In genomic region chr6:147078602-147079001, GRCh38 we compare ENCODE assay signal across 32 cellular contexts.
DNase-seq lines count a peak whose midpoint lies in the region; ATAC-seq, FAIRE-seq and TF ChIP-seq lines count a peak whose summit lies in the region.
"Had no signal": no experiment of that assay in that cellular context is flagged by ENCODE, and none has a peak within 500 bp of the region (broad histone marks: within the 10 kb centered on the region; RNA-seq: fewer than 3 reads in every experiment).

No MANE protein-coding gene starts in this region.

- H3K36me3 Mint-ChIP-seq in CD8-positive, alpha-beta T cell: no peaks in the 10 kb centered on the region
- H3K36me3 Mint-ChIP-seq: activated naive CD4-positive, alpha-beta T cell treated with anti-CD3 and anti-CD28 coated beads, Interleukin-2, amount 50 U/mL, for 24 hours; CD4-positive, CD25-positive, alpha-beta regulatory T cell; type B pancreatic cell had no signal

- H3K27me3 Mint-ChIP-seq in CD8-positive, alpha-beta T cell (ENCODE audit: low read depth): no peaks in the 10 kb centered on the region
- H3K27me3 Mint-ChIP-seq: activated naive CD4-positive, alpha-beta T cell treated with anti-CD3 and anti-CD28 coated beads, Interleukin-2, amount 50 U/mL, for 24 hours; naive thymus-derived CD8-positive, alpha-beta T cell; type B pancreatic cell had no signal

- intact Hi-C loops in CD8-positive, alpha-beta T cell (cut with DNase I, micrococcal nuclease): loop anchor here in 1 of 2 experiments (5.0 kb wide), 1 partner anchor 259 kb away; no protein-coding TSS in a partner anchor

- no peak overlapping the region for H3K4me3 Mint-ChIP-seq in CD8-positive, alpha-beta T cell
- H3K4me3 Mint-ChIP-seq: activated naive CD4-positive, alpha-beta T cell treated with anti-CD3 and anti-CD28 coated beads, Interleukin-2, amount 50 U/mL, for 24 hours; CD4-positive, CD25-positive, alpha-beta regulatory T cell; naive thymus-derived CD8-positive, alpha-beta T cell; type B pancreatic cell had no signal

- H3K4me1 ChIP-seq in CD8-positive, alpha-beta T cell (ENCODE audit: insufficient read depth, low read length): no peaks in the 10 kb centered on the region
- H3K4me1 ChIP-seq: Peyer's patch, psoas muscle had no signal

- FAIRE-seq in islet of Langerhans (lab: Jason Lieb, UNC) (peak; percentile 69), urothelium cell line (lab: Jason Lieb, UNC) (no peak)
- FAIRE-seq: A204.1, GM12878 had no signal

- H3K27ac ChIP-seq in AG04450 (ENCODE audit: low read depth, low read length): no peak overlapping the region
- H3K27ac ChIP-seq in CD8-positive, alpha-beta T cell (ENCODE audit: low read depth, low read length): no peak overlapping the region
- H3K27ac ChIP-seq: foreskin keratinocyte, Peyer's patch, psoas muscle had no signal

- ATAC-seq in HG02884 (IDR thresholded peaks at IDR 0.05; ENCODE audit: unreplicated experiment): no peak
- ATAC-seq in CD8-positive, alpha-beta T cell: no peak
- ATAC-seq: foreskin keratinocyte; GM12878; naive thymus-derived CD8-positive, alpha-beta T cell; psoas muscle; sciatic nerve had no signal

- POLR2A ChIA-PET in AG04450 (lab: Yijun Ruan, JAX): no interaction called here
- POLR2A ChIA-PET in CD8-positive, alpha-beta T cell (lab: Charles Lee): no interaction called here

- H3K27me3 ChIP-seq in AG04450 (ENCODE audit: control insufficient read depth, insufficient read depth, low read length): no peaks in the 10 kb centered on the region
- H3K27me3 ChIP-seq in CD8-positive, alpha-beta T cell (ENCODE audit: insufficient read depth, low read length): no peaks in the 10 kb centered on the region
- H3K27me3 ChIP-seq: foreskin keratinocyte, Peyer's patch had no signal

- H3K27ac Mint-ChIP-seq in CD8-positive, alpha-beta T cell: no peak overlapping the region
- H3K27ac Mint-ChIP-seq: activated naive CD4-positive, alpha-beta T cell treated with anti-CD3 and anti-CD28 coated beads, Interleukin-2, amount 50 U/mL, for 24 hours; CD4-positive, CD25-positive, alpha-beta regulatory T cell; type B pancreatic cell had no signal

- no peaks in the 10 kb centered on the region for H3K9me3 ChIP-seq in AG04450 (ENCODE audit: control insufficient read depth, insufficient read depth, low read length)
- no peaks in the 10 kb centered on the region for H3K9me3 ChIP-seq in CD8-positive, alpha-beta T cell (ENCODE audit: low read length)
- H3K9me3 ChIP-seq: Peyer's patch, psoas muscle had no signal

- H3K36me3 ChIP-seq in CD8-positive, alpha-beta T cell (ENCODE audit: insufficient read depth, low read length): no peaks in the 10 kb centered on the region
- H3K36me3 ChIP-seq: Peyer's patch had no signal

- DNase-seq in AG04450 (ENCODE audit: low read depth, low spot score) (peak; percentile 34), HCEC 1CT (peak; percentile 47), astrocyte of the spinal cord (ENCODE audit: low read depth, low spot score) (peak; percentile 41), urothelium cell line (ENCODE audit: low spot score) (no peak), NCI-H2171 treated with DMSO at 0.1 percent for 48 hours (lab: John Stamatoyannopoulos, UW) (no peak)
- no peak for DNase-seq in CD8-positive, alpha-beta T cell
- DNase-seq: activated CD4-positive, alpha-beta T cell treated with anti-CD3 and anti-CD28 coated beads for 4 hours; CD4-positive, CD25-positive, alpha-beta regulatory T cell; cortex of kidney; erythroblast; foreskin keratinocyte; H7; Kasumi-1; MV-4-11; naive thymus-derived CD8-positive, alpha-beta T cell; NCI-H146; NCI-H446; NCI-H774; occipital lobe; Peyer's patch; psoas muscle; SHP77; stimulated activated CD4-positive, alpha-beta T cell treated with anti-CD3 and anti-CD28 coated beads, Interleukin-12 subunit alpha, Interleukin-12 subunit beta, amount 100 ng/mL, for 4 hours; stimulated activated CD4-positive, alpha-beta T cell treated with anti-CD3 and anti-CD28 coated beads, Interleukin-2, amount 100 ng/mL, for 48 hours had no signal

- CTCF ChIA-PET in AG04450 (lab: Charles Lee): interaction anchor here (0.6 kb wide), 1 partner anchor 22 kb away, joined by 5 read pairs; no protein-coding TSS in a partner anchor
- CTCF ChIA-PET in CD8-positive, alpha-beta T cell (lab: Charles Lee): no interaction called here

- H3K4me1 Mint-ChIP-seq in CD8-positive, alpha-beta T cell (ENCODE audit: low read depth): peaks cover under 1% of the 10 kb centered on the region
- H3K4me1 Mint-ChIP-seq: CD4-positive, CD25-positive, alpha-beta regulatory T cell had no signal

- no peak overlapping the region for H3K4me3 ChIP-seq in AG04450 (ENCODE audit: low read depth, low read length)
- H3K4me3 ChIP-seq in astrocyte of the spinal cord (ENCODE audit: low read depth, low read length): no peak overlapping the region
- no peak overlapping the region for H3K4me3 ChIP-seq in CD8-positive, alpha-beta T cell (ENCODE audit: low read depth, low read length)
- H3K4me3 ChIP-seq: GM12878, lung, Peyer's patch, psoas muscle had no signal

- in situ Hi-C loops in astrocyte of the spinal cord (cut with HindIII; ENCODE audit: low sequenced_read_pairs): no loop called here

- no peaks in the 10 kb centered on the region for H3K9me3 Mint-ChIP-seq in CD8-positive, alpha-beta T cell
- H3K9me3 Mint-ChIP-seq: activated naive CD4-positive, alpha-beta T cell treated with anti-CD3 and anti-CD28 coated beads, Interleukin-2, amount 50 U/mL, for 24 hours; naive thymus-derived CD8-positive, alpha-beta T cell had no signal

- TF ChIP-seq CTCF in AG04450 (IDR thresholded peaks at IDR 0.05; ENCODE audit: low read depth, low read length) (no peak), astrocyte of the spinal cord (IDR thresholded peaks at IDR 0.05; ENCODE audit: low read depth, low read length) (no peak)
- no peak for TF ChIP-seq CTCF in CD8-positive, alpha-beta T cell (IDR thresholded peaks at IDR 0.05)

Comparison
In these comparisons a context has a peak if more than half of its experiments do, and no peak if none do; other contexts are left out.
1. DNase-seq: peak in AG04450 (single experiment), HCEC 1CT (single experiment) and astrocyte of the spinal cord (single experiment); none in urothelium cell line (single experiment), NCI-H2171 treated with DMSO at 0.1 percent for 48 hours (single experiment) and CD8-positive, alpha-beta T cell (0 of 7).